ENCODE assay signal across 8 cellular contexts in genomic region chrX:7088968-7089615, GRCh38. TPM values are rescaled to one million over a fixed set of nuclear protein-coding genes. Genes with fewer than 3 reads are reported as not detected.
DNase-seq lines count a peak whose midpoint lies in the region; ATAC-seq and TF ChIP-seq lines count a peak whose summit lies in the region.

No MANE protein-coding gene starts in this region.

- no peak for TF ChIP-seq EP300 in suprapubic skin (IDR thresholded peaks at IDR 0.05)

- DNase-seq in GM13977 (ENCODE audit: low spot score) (peak; percentile 28), suprapubic skin (ENCODE audit: low spot score in 2 of 2) (no peak), NCI-H1694 (lab: John Stamatoyannopoulos, UW) (no peak), NCI-H128 (lab: John Stamatoyannopoulos, UW; ENCODE audit: unreplicated experiment) (no peak), SJCRH30 (no peak)
- no peak for DNase-seq in T-helper 2 cell treated with Interferon-gamma antibody and Interleukin-4, amounts not matched to agents 5 μg/mL and 100 μg/mL, for 36 hours (ENCODE audit: low spot score)

- H3K27me3 Mint-ChIP-seq in T-helper 2 cell treated with Interferon-gamma antibody and Interleukin-4, amounts not matched to agents 5 μg/mL and 100 μg/mL, for 36 hours (ENCODE audit: low read depth), result no peaks in the 10 kb centered on the region

- H3K9me3 Mint-ChIP-seq in T-helper 2 cell treated with Interferon-gamma antibody and Interleukin-4, amounts not matched to agents 5 μg/mL and 100 μg/mL, for 36 hours, result no peaks in the 10 kb centered on the region

- H3K4me3 Mint-ChIP-seq in T-helper 2 cell treated with Interferon-gamma antibody and Interleukin-4, amounts not matched to agents 5 μg/mL and 100 μg/mL, for 36 hours, result peak overlapping the region; percentile 27

- no peaks in the 10 kb centered on the region for H3K9me3 ChIP-seq in iPS-18a (ENCODE audit: control insufficient read depth, low read depth, low read length)
- no peaks in the 10 kb centered on the region for H3K9me3 ChIP-seq in suprapubic skin
- H3K9me3 ChIP-seq in SJCRH30 (replicated peaks), result no peaks in the 10 kb centered on the region

- H3K9ac ChIP-seq in iPS-18a (ENCODE audit: low read length), result no peak overlapping the region

- H3K4me1 ChIP-seq in iPS-18a (ENCODE audit: control insufficient read depth, low read depth, low read length) (peaks cover 16% of the 10 kb centered on the region), suprapubic skin (no peaks in the 10 kb centered on the region), SJCRH30 (peaks cover 22% of the 10 kb centered on the region)

- 89% methylated on average over 8 of the region's 8 CpGs for WGBS in suprapubic skin

- H3K36me3 ChIP-seq in iPS-18a (ENCODE audit: control insufficient read depth, low read depth, low read length) (no peaks in the 10 kb centered on the region), suprapubic skin (no peaks in the 10 kb centered on the region), SJCRH30 (no peaks in the 10 kb centered on the region)

- peak; percentile 29 for ATAC-seq in HG02588 (IDR thresholded peaks at IDR 0.05; ENCODE audit: unreplicated experiment)

- H3K4me3 ChIP-seq in iPS-18a (ENCODE audit: low read length) (no peak overlapping the region), suprapubic skin (no peak overlapping the region), SJCRH30 (no peak overlapping the region)

- no peaks in the 10 kb centered on the region for H3K27me3 ChIP-seq in iPS-18a (ENCODE audit: control insufficient read depth, insufficient read depth, low read length)
- no peaks in the 10 kb centered on the region for H3K27me3 ChIP-seq in suprapubic skin
- no peaks in the 10 kb centered on the region for H3K27me3 ChIP-seq in SJCRH30

- no peak for TF ChIP-seq POLR2A in suprapubic skin (IDR thresholded peaks at IDR 0.05)

- no peak overlapping the region for H3K27ac Mint-ChIP-seq in T-helper 2 cell treated with Interferon-gamma antibody and Interleukin-4, amounts not matched to agents 5 μg/mL and 100 μg/mL, for 36 hours

- H3K36me3 Mint-ChIP-seq in T-helper 2 cell treated with Interferon-gamma antibody and Interleukin-4, amounts not matched to agents 5 μg/mL and 100 μg/mL, for 36 hours (ENCODE audit: low read depth), result peaks cover 4% of the 10 kb centered on the region

- in situ Hi-C loops in GM13977 (cut with MboI; ENCODE audit: low pct_unique_long_range_greater_than_20kb, low sequenced_read_pairs, unreplicated experiment), result loop anchor here (25.0 kb wide), 2 partner anchors 352 to 1077 kb away; no protein-coding TSS in a partner anchor

- H3K4me1 Mint-ChIP-seq in T-helper 2 cell treated with Interferon-gamma antibody and Interleukin-4, amounts not matched to agents 5 μg/mL and 100 μg/mL, for 36 hours (ENCODE audit: low read depth), result peaks cover 33% of the 10 kb centered on the region

- TF ChIP-seq CTCF in GM13977 (IDR thresholded peaks at IDR 0.05; ENCODE audit: extremely low read depth, insufficient read depth, missing control alignments) (peak; percentile 65), suprapubic skin (IDR thresholded peaks at IDR 0.05) (no peak)

- H3K27ac ChIP-seq in iPS-18a (ENCODE audit: low read length), result peak overlapping the region; percentile 25
- no peak overlapping the region for H3K27ac ChIP-seq in suprapubic skin
- H3K27ac ChIP-seq in SJCRH30, result no peak overlapping the region

RNA-seq across cellular contexts. Expression of gene STS, which starts 58.4 kb away (rescaled TPM):
- total RNA-seq in suprapubic skin, result 1 to 10 TPM; 5.0 to 7.9 (median 5.6) TPM
- total RNA-seq in SJCRH30 (2014; rRNA removed; shearing (Covaris generic)), result 7.7 and 7.8 TPM in 2 replicates

RNA-seq across cellular contexts. Expression of gene PUDP, which starts 58.9 kb away (rescaled TPM):
- total RNA-seq in suprapubic skin, result 10 to 100 TPM in 1 of 4 donors, 1 to 10 TPM in 3; 5.3 to 16.1 (median 5.6) TPM
- total RNA-seq in SJCRH30 (2014; rRNA removed; shearing (Covaris generic)), result 22.1 and 22.5 TPM in 2 replicates
